9 cellular contexts compared by ENCODE assay signal in genomic region chr20:38680492-38681118, GRCh38. TPM values are rescaled to one million over a fixed set of nuclear protein-coding genes. Genes with fewer than 3 reads are reported as not detected.
DNase-seq lines count a peak whose midpoint lies in the region; ATAC-seq and TF ChIP-seq lines count a peak whose summit lies in the region.
"Had no signal": no experiment of that assay in that cellular context is flagged by ENCODE, and none has a peak within 500 bp of the region (broad histone marks: within the 10 kb centered on the region; RNA-seq: fewer than 3 reads in every experiment).

No MANE protein-coding gene starts in this region.

- no peaks in the 10 kb centered on the region for H3K36me3 Mint-ChIP-seq in neural crest cell (ENCODE audit: low read depth)

- DNase-seq in H7 = peak; percentile 70
- peak; percentile 88 for DNase-seq in NCI-H1436 treated with DMSO at 0.1 percent for 48 hours (lab: John Stamatoyannopoulos, UW)
- peak; percentile 71 to 81 for DNase-seq in T47D (ENCODE audit: low read depth in 1 of 2, low spot score in 1 of 2)
- DNase-seq in neural crest cell (ENCODE audit: low read depth, low spot score) = peak; percentile 61
- DNase-seq in NCI-H1092 (lab: John Stamatoyannopoulos, UW) = no peak
- no peak for DNase-seq in KG1 (lab: John Stamatoyannopoulos, UW)
- DNase-seq in omental fat pad (ENCODE audit: low spot score) = no peak

- TF ChIP-seq CTCF in neural crest cell (conservative IDR thresholded peaks at IDR 0.05) = no peak
- TF ChIP-seq CTCF in omental fat pad (IDR thresholded peaks at IDR 0.05) = no peak

- H3K27me3 Mint-ChIP-seq in neural crest cell (ENCODE audit: low read depth) = peaks cover 96% of the 10 kb centered on the region

- H3K4me1 Mint-ChIP-seq in neural crest cell = no peaks in the 10 kb centered on the region

- peaks cover 1% of the 10 kb centered on the region; the same call in 1 of the 2 replicates for H3K27me3 ChIP-seq in H7 (ENCODE audit: control insufficient read depth, insufficient read depth, low read length)

- no peak overlapping the region for H3K4me3 Mint-ChIP-seq in neural crest cell

- in situ Hi-C loops in T47D (cut with HindIII; ENCODE audit: low pct_unique_long_range_greater_than_20kb, low sequenced_read_pairs) = no loop called here

- H3K9me3 Mint-ChIP-seq in neural crest cell = no peaks in the 10 kb centered on the region

- no peak for ATAC-seq in omental fat pad (ENCODE audit: low FRiP score)

- H3K4me3 ChIP-seq in H7 (ENCODE audit: insufficient read depth, low read depth, low read length) = no peak overlapping the region

- no peak overlapping the region for H3K27ac Mint-ChIP-seq in neural crest cell (ENCODE audit: unreplicated experiment)

- no peaks in the 10 kb centered on the region for H3K36me3 ChIP-seq in H7 (replicated peaks; ENCODE audit: control insufficient read depth, insufficient read depth, low read length)
- H3K36me3 ChIP-seq: neutrophil had no signal

RNA-seq across cellular contexts. Expression of gene SLC32A1, which starts 43.7 kb away (rescaled TPM):
- 0.07 TPM in 1 of 2 replicates, not detected in the other for total RNA-seq in H7 (2014; rRNA removed; shearing (Covaris generic))
- total RNA-seq in neural crest cell = 0.09 and 0.16 TPM in 2 replicates
- not detected for total RNA-seq in omental fat pad
- total RNA-seq: urinary bladder had no signal

Comparison
In these comparisons a context has a peak if more than half of its experiments do, and no peak if none do; other contexts are left out.
1. DNase-seq: peak in H7 (single experiment), NCI-H1436 treated with DMSO at 0.1 percent for 48 hours (single experiment), T47D (2 of 2) and neural crest cell (single experiment); none in NCI-H1092 (single experiment), KG1 (single experiment) and omental fat pad (single experiment).